Comparison of ENCODE assay signal across 10 cellular contexts in genomic region chrX:129037389-129037788, GRCh38.
"Had no signal": no experiment of that assay in that cellular context is flagged by ENCODE, and none has a peak within 500 bp of the region (broad histone marks: within the 10 kb centered on the region; RNA-seq: fewer than 3 reads in every experiment).

No MANE protein-coding gene starts in this region.

- H3K4me1 ChIP-seq: HAP-1 had no signal

- H3K36me3 ChIP-seq: HAP-1 had no signal

- H3K27ac Mint-ChIP-seq: HFFc6 had no signal

- H3K9ac ChIP-seq: GM23248 had no signal

- H3K27ac ChIP-seq: GM23248, HL-60 had no signal

- DNase-seq: GM23248, GOT3, H7, HFFc6, IMR-90, KG1 had no signal

- H3K4me3 ChIP-seq: GM23248, HAP-1, K562 had no signal

- H3K4me3 Mint-ChIP-seq: HFFc6 had no signal

- ATAC-seq: HCT116, K562 had no signal
